17 cellular contexts compared by ENCODE assay signal in the genomic region with DNA sequence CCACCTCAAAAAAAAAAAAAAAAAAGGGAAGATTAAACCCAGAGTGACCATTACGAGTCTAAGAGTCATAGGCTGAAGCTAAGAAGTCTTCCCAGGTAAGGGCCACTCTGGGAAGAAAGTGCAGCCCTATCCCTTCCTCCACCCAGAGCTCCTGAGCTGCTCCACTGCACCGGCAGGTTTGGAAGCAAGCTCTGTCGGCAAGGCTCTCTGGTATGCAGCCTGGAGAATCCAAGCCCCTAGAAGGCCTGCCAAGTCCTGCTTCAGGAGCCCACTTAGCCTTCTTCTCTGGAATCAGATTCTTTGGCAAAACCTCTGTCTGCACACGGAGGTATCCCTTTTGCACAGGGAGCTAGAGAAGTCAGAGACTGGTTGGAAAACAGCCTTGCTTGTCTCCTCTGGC.
"Had no signal": no experiment of that assay in that cellular context is flagged by ENCODE, and none has a peak within 500 bp of the region (broad histone marks: within the 10 kb centered on the region; RNA-seq: fewer than 3 reads in every experiment).

No MANE protein-coding gene starts in this region.

- H3K9me3 ChIP-seq: adrenal gland, body of pancreas, esophagus muscularis mucosa, ovary had no signal

- DNase-seq: activated CD4-positive, alpha-beta T cell treated with anti-CD3 and anti-CD28 coated beads, Interleukin-2, amount 50 U/mL, for 48 hours; activated CD8-positive, alpha-beta memory T cell treated with anti-CD3 and anti-CD28 coated beads, Interleukin-2, amount 10 ng/mL, durations not matched to agents 7 days and 5 days; activated naive CD4-positive, alpha-beta T cell treated with anti-CD3 and anti-CD28 coated beads, Interleukin-2, amount 10 ng/mL, durations not matched to agents 7 days and 5 days; activated T-cell treated with anti-CD3 and anti-CD28 coated beads, Interleukin-2, amount 50 U/mL, for 1 hour; adrenal gland; body of pancreas; caudate nucleus; cortex of kidney; effector CD4-positive, alpha-beta T cell; left ventricle myocardium superior; mesenchymal stem cell; T1000; WERI-Rb-1 had no signal

- H3K27me3 ChIP-seq: adrenal gland, body of pancreas, esophagus muscularis mucosa, ovary had no signal

- H3K27ac Mint-ChIP-seq: activated CD8-positive, alpha-beta memory T cell treated with anti-CD3 and anti-CD28 coated beads, Interleukin-2, amount 10 ng/mL, durations not matched to agents 7 days and 5 days; activated naive CD4-positive, alpha-beta T cell treated with anti-CD3 and anti-CD28 coated beads, Interleukin-2, amount 10 ng/mL, durations not matched to agents 7 days and 5 days; nephron; stimulated activated effector memory CD8-positive, alpha-beta T cell treated with anti-CD3 and anti-CD28 coated beads, Interleukin-12 subunit alpha, Interleukin-12 subunit beta, amount 100 ng/mL, for 72 hours had no signal

- H3K27ac ChIP-seq: body of pancreas, esophagus muscularis mucosa, ovary had no signal

- H3K9me3 Mint-ChIP-seq: activated naive CD4-positive, alpha-beta T cell treated with anti-CD3 and anti-CD28 coated beads, Interleukin-2, amount 10 ng/mL, durations not matched to agents 7 days and 5 days; nephron; stimulated activated effector memory CD8-positive, alpha-beta T cell treated with anti-CD3 and anti-CD28 coated beads, Interleukin-12 subunit alpha, Interleukin-12 subunit beta, amount 100 ng/mL, for 72 hours had no signal

- H3K36me3 ChIP-seq: adrenal gland, ovary, WERI-Rb-1 had no signal

- H3K4me1 ChIP-seq: adrenal gland, body of pancreas had no signal

- H3K36me3 Mint-ChIP-seq: activated CD8-positive, alpha-beta memory T cell treated with anti-CD3 and anti-CD28 coated beads, Interleukin-2, amount 10 ng/mL, durations not matched to agents 7 days and 5 days; activated naive CD4-positive, alpha-beta T cell treated with anti-CD3 and anti-CD28 coated beads, Interleukin-2, amount 10 ng/mL, durations not matched to agents 7 days and 5 days had no signal

- H3K4me3 Mint-ChIP-seq: activated CD8-positive, alpha-beta memory T cell treated with anti-CD3 and anti-CD28 coated beads, Interleukin-2, amount 10 ng/mL, durations not matched to agents 7 days and 5 days; activated naive CD4-positive, alpha-beta T cell treated with anti-CD3 and anti-CD28 coated beads, Interleukin-2, amount 10 ng/mL, durations not matched to agents 7 days and 5 days; nephron; stimulated activated effector memory CD8-positive, alpha-beta T cell treated with anti-CD3 and anti-CD28 coated beads, Interleukin-12 subunit alpha, Interleukin-12 subunit beta, amount 100 ng/mL, for 72 hours had no signal

- H3K4me3 ChIP-seq: adrenal gland, body of pancreas, esophagus muscularis mucosa, ovary had no signal
